9 cellular contexts compared by ENCODE assay signal in genomic region chr2:192195548-192196418, GRCh38. TPM values are rescaled to one million over a fixed set of nuclear protein-coding genes. Genes with fewer than 3 reads are reported as not detected.
DNase-seq lines count a peak whose midpoint lies in the region; ATAC-seq and TF ChIP-seq lines count a peak whose summit lies in the region.
"Had no signal": no experiment of that assay in that cellular context is flagged by ENCODE, and none has a peak within 500 bp of the region (broad histone marks: within the 10 kb centered on the region; RNA-seq: fewer than 3 reads in every experiment).

No MANE protein-coding gene starts in this region.

- H3K27me3 Mint-ChIP-seq in naive thymus-derived CD8-positive, alpha-beta T cell, result peaks cover 39 to 65% (median 60%) of the 10 kb centered on the region in 5 donors

- peak; percentile 30 for ATAC-seq in HG03045 (IDR thresholded peaks at IDR 0.05; ENCODE audit: unreplicated experiment)
- ATAC-seq in naive thymus-derived CD8-positive, alpha-beta T cell, result peak; percentile 29 to 41
- no peak for ATAC-seq in GM18870 (IDR thresholded peaks at IDR 0.05; ENCODE audit: unreplicated experiment)

- peak overlapping the region; percentile 74 for H3K4me3 ChIP-seq in fibroblast of the aortic adventitia (ENCODE audit: low read depth, low read length)
- peak overlapping the region; percentile 41 to 47 for H3K4me3 ChIP-seq in vagina

- H3K27ac Mint-ChIP-seq in naive thymus-derived CD8-positive, alpha-beta T cell, result no peak overlapping the region

- no peak for TF ChIP-seq POLR2A in vagina (IDR thresholded peaks at IDR 0.05)

- TF ChIP-seq CTCF in fibroblast of the aortic adventitia (IDR thresholded peaks at IDR 0.05; ENCODE audit: insufficient read depth, low read length), result no peak
- TF ChIP-seq CTCF in vagina (IDR thresholded peaks at IDR 0.05), result no peak

- intact Hi-C loops in vagina (cut with DNase I), result no loop called here

- H3K36me3 ChIP-seq in vagina, result no peaks in the 10 kb centered on the region

- H3K9me3 Mint-ChIP-seq in naive thymus-derived CD8-positive, alpha-beta T cell, result no peaks in the 10 kb centered on the region

- peak overlapping the region; percentile 70 to 93 (median 84) for H3K4me3 Mint-ChIP-seq in naive thymus-derived CD8-positive, alpha-beta T cell

- peaks cover 19 to 31% (median 27%) of the 10 kb centered on the region in 4 donors for H3K4me1 Mint-ChIP-seq in naive thymus-derived CD8-positive, alpha-beta T cell

- DNase-seq in NCI-H2171 treated with DMSO at 0.1 percent for 48 hours (lab: John Stamatoyannopoulos, UW), result peak; percentile 39
- no peak for DNase-seq in NCI-H2171 (lab: John Stamatoyannopoulos, UW)
- peak; percentile 51 for DNase-seq in activated CD8-positive, alpha-beta memory T cell treated with anti-CD3 and anti-CD28 coated beads, Interleukin-2, amount 50 U/mL, for 48 hours
- peak; percentile 22 for DNase-seq in fibroblast of the aortic adventitia (ENCODE audit: low read depth)
- peak in 3 of 10 donors; percentile 1 to 17 (median 17) for DNase-seq in naive thymus-derived CD8-positive, alpha-beta T cell
- no peak for DNase-seq in vagina (ENCODE audit: extremely low spot score in 2 of 2)
- DNase-seq: DND-41 had no signal

- H3K36me3 Mint-ChIP-seq in naive thymus-derived CD8-positive, alpha-beta T cell, result no peaks in the 10 kb centered on the region

- peaks cover 26% of the 10 kb centered on the region for H3K27me3 ChIP-seq in vagina

- POLR2A ChIA-PET in naive thymus-derived CD8-positive, alpha-beta T cell (lab: Charles Lee), result no interaction called here

- no peaks in the 10 kb centered on the region for H3K9me3 ChIP-seq in vagina

- peaks cover 36% of the 10 kb centered on the region for H3K4me1 ChIP-seq in vagina

- H3K27ac ChIP-seq in vagina, result no peak overlapping the region

RNA-seq across cellular contexts. Expression of gene TMEFF2, which starts 1.1 kb away (rescaled TPM):
- total RNA-seq in fibroblast of the aortic adventitia (ENCODE audit: low replicate concordance), result 4.7 and 9.4 TPM in 2 replicates
- not detected for total RNA-seq in naive thymus-derived CD8-positive, alpha-beta T cell
- not detected for polyA plus RNA-seq in naive thymus-derived CD8-positive, alpha-beta T cell
- not detected for total RNA-seq in vagina

Comparison
In these comparisons a context has a peak if more than half of its experiments do, and no peak if none do; other contexts are left out.
1. DNase-seq: peak in NCI-H2171 treated with DMSO at 0.1 percent for 48 hours (single experiment), activated CD8-positive, alpha-beta memory T cell treated with anti-CD3 and anti-CD28 coated beads, Interleukin-2, amount 50 U/mL, for 48 hours (single experiment) and fibroblast of the aortic adventitia (single experiment); none in NCI-H2171 (single experiment) and vagina (0 of 2).